ENCODE assay signal across 8 cellular contexts in genomic region chr12:49017764-49018281, GRCh38. TPM values are rescaled to one million over a fixed set of nuclear protein-coding genes. Genes with fewer than 3 reads are reported as not detected.
DNase-seq lines count a peak whose midpoint lies in the region; ATAC-seq and TF ChIP-seq lines count a peak whose summit lies in the region.

No MANE protein-coding gene starts in this region.

- H3K27ac ChIP-seq in ascending aorta: peak overlapping the region; percentile 86 to 96

- peaks cover 39 to 58% of the 10 kb centered on the region in 2 donors for H3K4me1 Mint-ChIP-seq in immature natural killer cell

- DNase-seq in COLO829 (ENCODE audit: low spot score) (peak; percentile 48), NCI-H2227 treated with DMSO at 0.1 percent for 48 hours (lab: John Stamatoyannopoulos, UW) (peak; percentile 26), ascending aorta (ENCODE audit: low spot score in 2 of 2) (no peak), immature natural killer cell (peak; percentile 62 to 66 (median 64)), GM13977 (ENCODE audit: low spot score) (no peak), T-helper 9 cell (no peak)
- peak; percentile 23 to 30 for DNase-seq in stimulated activated CD4-positive, alpha-beta T cell treated with anti-CD3 and anti-CD28 coated beads, Interleukin-4, amount 100 ng/mL, for 4 hours

- H3K9me3 ChIP-seq in ascending aorta: no peaks in the 10 kb centered on the region

- peaks cover 16 to 25% (median 23%) of the 10 kb centered on the region in 3 donors for H3K27me3 Mint-ChIP-seq in immature natural killer cell (ENCODE audit: low read depth in 3 of 3)

- H3K4me3 Mint-ChIP-seq in immature natural killer cell: peak overlapping the region; percentile 92 to 98 (median 97)

- H3K9me3 Mint-ChIP-seq in immature natural killer cell: no peaks in the 10 kb centered on the region

- in situ Hi-C loops in GM13977 (cut with MboI; ENCODE audit: low pct_unique_long_range_greater_than_20kb, low sequenced_read_pairs, unreplicated experiment): no loop called here

- peak overlapping the region; percentile 85 to 87 for H3K4me3 ChIP-seq in ascending aorta

- peaks cover 5 to 21% (median 19%) of the 10 kb centered on the region in 3 donors for H3K36me3 Mint-ChIP-seq in immature natural killer cell

- no peak for TF ChIP-seq CTCF in ascending aorta (IDR thresholded peaks at IDR 0.05)
- TF ChIP-seq CTCF in GM13977 (IDR thresholded peaks at IDR 0.05; ENCODE audit: extremely low read depth, insufficient read depth, missing control alignments): no peak

- H3K27me3 ChIP-seq in ascending aorta: no peaks in the 10 kb centered on the region

- H3K36me3 ChIP-seq in ascending aorta: peaks cover 18 to 24% of the 10 kb centered on the region in 2 donors

- ATAC-seq in GM21786 (IDR thresholded peaks at IDR 0.05; ENCODE audit: unreplicated experiment): peak; percentile 5

- peaks cover 0 to 6% of the 10 kb centered on the region in 2 donors for H3K4me1 ChIP-seq in ascending aorta

- H3K27ac Mint-ChIP-seq in immature natural killer cell: peak overlapping the region; percentile 96 to 100 (median 100)

- intact Hi-C loops in ascending aorta (cut with DNase I): loop anchor here (1.0 to 5.0 kb wide), 3 partner anchors 39 to 89 kb away; no protein-coding TSS in a partner anchor

RNA-seq across cellular contexts. Expression of gene PRKAG1, which starts 0.8 kb away (rescaled TPM):
- total RNA-seq in ascending aorta: 32.8 TPM
- polyA plus RNA-seq in immature natural killer cell: 10 to 100 TPM; 58.5 to 75.3 (median 69.1) TPM

RNA-seq across cellular contexts. Expression of gene DDN, which starts 18.6 kb away (rescaled TPM):
- total RNA-seq in ascending aorta: not detected
- polyA plus RNA-seq in immature natural killer cell: not detected

RNA-seq across cellular contexts. Expression of gene WNT1, which starts 39.7 kb away (rescaled TPM):
- not detected for total RNA-seq in ascending aorta
- polyA plus RNA-seq in immature natural killer cell: 1 to 10 TPM in 1 of 3 donors, under 1 TPM in 1, not detected in 1; 0.86 to 1.2 TPM

RNA-seq across cellular contexts. Expression of gene KMT2D, which starts 42.8 kb away (rescaled TPM):
- 106 TPM for total RNA-seq in ascending aorta
- polyA plus RNA-seq in immature natural killer cell: 10 to 100 TPM in 1 of 3 donors, 1 to 10 TPM in 2; 1.1 to 29.6 (median 3.8) TPM

RNA-seq across cellular contexts. Expression of gene WNT10B, which starts 46.3 kb away (rescaled TPM):
- total RNA-seq in ascending aorta: 0.85 TPM
- polyA plus RNA-seq in immature natural killer cell: under 1 TPM in 2 of 3 donors, not detected in 1; 0.45 to 0.68 TPM

Comparison
In these comparisons a context has a peak if more than half of its experiments do, and no peak if none do; other contexts are left out.
1. DNase-seq: peak in COLO829 (single experiment), NCI-H2227 treated with DMSO at 0.1 percent for 48 hours (single experiment), immature natural killer cell (3 of 3) and stimulated activated CD4-positive, alpha-beta T cell treated with anti-CD3 and anti-CD28 coated beads, Interleukin-4, amount 100 ng/mL, for 4 hours (2 of 2); none in ascending aorta (0 of 2), GM13977 (single experiment) and T-helper 9 cell (single experiment).